Comparison of ENCODE assay signal across 8 cellular contexts in genomic region chr16:370443-370842, GRCh38. TPM values are rescaled to one million over a fixed set of nuclear protein-coding genes. Genes with fewer than 3 reads are reported as not detected.
A peak's percentile ranks its signal among the peaks of the same experiment; 100 is the strongest.
DNase-seq lines count a peak whose midpoint lies in the region; ATAC-seq and TF ChIP-seq lines count a peak whose summit lies in the region.

MRPL28 (minus strand) TSS chr16:370538; CDS start chr16:370218, 320 bp downstream.

- ATAC-seq in natural killer cell, result peak; percentile 99 to 100 (median 99)

- peak within 1 kb of the TSS; percentile 39 for H3K4me3 ChIP-seq in fibroblast of mammary gland (ENCODE audit: control insufficient read depth, low read depth, low read length)

- intact Hi-C loops in activated T-helper 2 cell treated with anti-CD3 and anti-CD28 coated beads, Interferon-gamma antibody, Interleukin-2, Interleukin-4, amounts not matched to agents 10 μg/mL and 5 μg/mL and 100 μg/mL, durations not matched to agents 14 hours and 24 hours and 36 hours (cut with micrococcal nuclease), result no loop called here
- intact Hi-C loops in natural killer cell (cut with micrococcal nuclease), result no loop called here

- H3K27me3 Mint-ChIP-seq in activated T-helper 2 cell treated with anti-CD3 and anti-CD28 coated beads, Interferon-gamma antibody, Interleukin-2, Interleukin-4, amounts not matched to agents 10 μg/mL and 5 μg/mL and 100 μg/mL, durations not matched to agents 14 hours and 24 hours and 36 hours (ENCODE audit: low read depth), result no peaks in the 10 kb centered on the region
- H3K27me3 Mint-ChIP-seq in natural killer cell (ENCODE audit: low read depth in 2 of 2), result no peaks in the 10 kb centered on the region

- peak; percentile 93 for DNase-seq in DMS79 treated with DMSO at 0.1 percent for 48 hours (lab: John Stamatoyannopoulos, UW)
- peak; percentile 80 for DNase-seq in GOT3 (lab: John Stamatoyannopoulos, UW)
- peak; percentile 89 for DNase-seq in M059J (ENCODE audit: low read depth)
- peak; percentile 93 for DNase-seq in activated T-helper 2 cell treated with anti-CD3 and anti-CD28 coated beads, Interferon-gamma antibody, Interleukin-2, Interleukin-4, amounts not matched to agents 10 μg/mL and 5 μg/mL and 100 μg/mL, durations not matched to agents 14 hours and 24 hours and 36 hours (ENCODE audit: low spot score)
- peak; percentile 92 for DNase-seq in fibroblast of mammary gland (ENCODE audit: low read depth)
- peak; percentile 90 for DNase-seq in natural killer cell
- DNase-seq in stimulated activated naive CD4-positive, alpha-beta T cell (lab: John Stamatoyannopoulos, UW), result peak; percentile 85 to 91 (median 88)

- TF ChIP-seq POLR2A in Raji (IDR thresholded peaks at IDR 0.05; ENCODE audit: insufficient read depth, low read depth, low read length), result peak; percentile 55

- TF ChIP-seq CTCF in fibroblast of mammary gland (conservative IDR thresholded peaks at IDR 0.05; ENCODE audit: control insufficient read depth, insufficient read depth, low read depth, low read length) (no peak), natural killer cell (IDR thresholded peaks at IDR 0.05) (no peak)

- peaks cover 13% of the 10 kb centered on the region for H3K4me1 Mint-ChIP-seq in activated T-helper 2 cell treated with anti-CD3 and anti-CD28 coated beads, Interferon-gamma antibody, Interleukin-2, Interleukin-4, amounts not matched to agents 10 μg/mL and 5 μg/mL and 100 μg/mL, durations not matched to agents 14 hours and 24 hours and 36 hours (ENCODE audit: low read depth)
- H3K4me1 Mint-ChIP-seq in natural killer cell, result peaks cover 0 to 17% of the 10 kb centered on the region in 2 donors

- H3K9me3 Mint-ChIP-seq in activated T-helper 2 cell treated with anti-CD3 and anti-CD28 coated beads, Interferon-gamma antibody, Interleukin-2, Interleukin-4, amounts not matched to agents 10 μg/mL and 5 μg/mL and 100 μg/mL, durations not matched to agents 14 hours and 24 hours and 36 hours, result no peaks in the 10 kb centered on the region
- H3K9me3 Mint-ChIP-seq in natural killer cell, result no peaks in the 10 kb centered on the region

- peaks cover 26% of the 10 kb centered on the region for H3K36me3 Mint-ChIP-seq in activated T-helper 2 cell treated with anti-CD3 and anti-CD28 coated beads, Interferon-gamma antibody, Interleukin-2, Interleukin-4, amounts not matched to agents 10 μg/mL and 5 μg/mL and 100 μg/mL, durations not matched to agents 14 hours and 24 hours and 36 hours (ENCODE audit: low read depth)
- no peaks in the 10 kb centered on the region for H3K36me3 Mint-ChIP-seq in natural killer cell

- H3K4me3 Mint-ChIP-seq in activated T-helper 2 cell treated with anti-CD3 and anti-CD28 coated beads, Interferon-gamma antibody, Interleukin-2, Interleukin-4, amounts not matched to agents 10 μg/mL and 5 μg/mL and 100 μg/mL, durations not matched to agents 14 hours and 24 hours and 36 hours (ENCODE audit: low read depth), result peak within 1 kb of the TSS; percentile 83
- peak within 1 kb of the TSS; percentile 89 for H3K4me3 Mint-ChIP-seq in natural killer cell

- H3K27ac Mint-ChIP-seq in activated T-helper 2 cell treated with anti-CD3 and anti-CD28 coated beads, Interferon-gamma antibody, Interleukin-2, Interleukin-4, amounts not matched to agents 10 μg/mL and 5 μg/mL and 100 μg/mL, durations not matched to agents 14 hours and 24 hours and 36 hours, result peak within 1 kb of the TSS; percentile 77
- peak within 1 kb of the TSS; percentile 85 to 96 for H3K27ac Mint-ChIP-seq in natural killer cell

RNA-seq across cellular contexts. Expression of gene MRPL28, which starts in this region (rescaled TPM):
- total RNA-seq in M059J (2014; rRNA removed; shearing (Covaris generic)), result 162 and 177 TPM in 2 replicates
- 92.5 and 92.9 TPM in 2 replicates for total RNA-seq in activated T-helper 2 cell treated with anti-CD3 and anti-CD28 coated beads, Interferon-gamma antibody, Interleukin-2, Interleukin-4, amounts not matched to agents 10 μg/mL and 5 μg/mL and 100 μg/mL, durations not matched to agents 14 hours and 24 hours and 36 hours
- total RNA-seq in natural killer cell, result 10 to 100 TPM; 33.9 to 38.9 (median 37.5) TPM

Comparison
In these comparisons a context has a peak if more than half of its experiments do, and no peak if none do; other contexts are left out.
1. Peak in every context shown above with its lines: DNase-seq, ATAC-seq and H3K4me3 ChIP-seq.